Comparison of ENCODE assay signal across 17 cellular contexts in genomic region chr1:155835548-155835947, GRCh38. TPM values are rescaled to one million over a fixed set of nuclear protein-coding genes. Genes with fewer than 3 reads are reported as not detected.
A peak's percentile ranks its signal among the peaks of the same experiment; 100 is the strongest.
DNase-seq lines count a peak whose midpoint lies in the region; ATAC-seq and TF ChIP-seq lines count a peak whose summit lies in the region.
"Had no signal": no experiment of that assay in that cellular context is flagged by ENCODE, and none has a peak within 500 bp of the region (broad histone marks: within the 10 kb centered on the region; RNA-seq: fewer than 3 reads in every experiment).

No MANE protein-coding gene starts in this region.

- POLR2A ChIA-PET in activated CD4-positive, alpha-beta T cell treated with anti-CD3 and anti-CD28 coated beads, Interleukin-2, amount 10 ng/mL, durations not matched to agents 7 days and 5 days (lab: Charles Lee): no interaction called here
- POLR2A ChIA-PET in activated CD4-positive, alpha-beta T cell treated with anti-CD3 and anti-CD28 coated beads for 36 hours (lab: Charles Lee): no interaction called here
- POLR2A ChIA-PET in HEK293T (lab: Yijun Ruan, JAX): no interaction called here

- CTCF ChIA-PET in activated CD4-positive, alpha-beta T cell treated with anti-CD3 and anti-CD28 coated beads, Interleukin-2, amount 10 ng/mL, durations not matched to agents 7 days and 5 days (lab: Charles Lee): interaction anchor here (0.7 kb wide), 1 partner anchor 852 kb away, joined by 3 read pairs; the partner anchor contains the start of gene FLAD1
- CTCF ChIA-PET in activated CD4-positive, alpha-beta T cell treated with anti-CD3 and anti-CD28 coated beads for 36 hours (lab: Charles Lee): no interaction called here
- CTCF ChIA-PET in HEK293T (lab: Yijun Ruan, JAX): no interaction called here

- H3K4me3 ChIP-seq in Karpas-422 (ENCODE audit: low read length) (no peak overlapping the region), ectodermal cell (ENCODE audit: insufficient read depth, low read depth, low read length) (no peak overlapping the region), osteoblast (ENCODE audit: insufficient read depth, low read length) (no peak overlapping the region), BE2C (ENCODE audit: low read depth, low read length) (no peak overlapping the region)
- H3K4me3 ChIP-seq: BLaER1, Peyer's patch, SK-N-MC had no signal

- H3K9ac ChIP-seq in Karpas-422 (ENCODE audit: low read length): no peak overlapping the region
- H3K9ac ChIP-seq: BLaER1, KMS-11 had no signal

- H3K36me3 Mint-ChIP-seq in activated CD4-positive, alpha-beta T cell treated with anti-CD3 and anti-CD28 coated beads, Interleukin-2, amount 10 ng/mL, durations not matched to agents 7 days and 5 days (ENCODE audit: low read depth): peaks cover 28% of the 10 kb centered on the region
- peaks cover 17% of the 10 kb centered on the region for H3K36me3 Mint-ChIP-seq in activated CD4-positive, alpha-beta T cell treated with anti-CD3 and anti-CD28 coated beads for 36 hours (ENCODE audit: low read depth)

- peaks cover 8% of the 10 kb centered on the region for H3K4me1 ChIP-seq in Karpas-422 (ENCODE audit: low read length)
- peaks cover 5% of the 10 kb centered on the region for H3K4me1 ChIP-seq in ectodermal cell (ENCODE audit: control insufficient read depth, insufficient read depth, low read length)
- H3K4me1 ChIP-seq in osteoblast (ENCODE audit: insufficient read depth, low read length): peaks cover 11% of the 10 kb centered on the region
- H3K4me1 ChIP-seq in BE2C: no peaks in the 10 kb centered on the region

- H3K4me1 Mint-ChIP-seq in activated CD4-positive, alpha-beta T cell treated with anti-CD3 and anti-CD28 coated beads, Interleukin-2, amount 10 ng/mL, durations not matched to agents 7 days and 5 days: peaks cover 34% of the 10 kb centered on the region
- H3K4me1 Mint-ChIP-seq in activated CD4-positive, alpha-beta T cell treated with anti-CD3 and anti-CD28 coated beads for 36 hours: peaks cover 23% of the 10 kb centered on the region

- TF ChIP-seq CTCF in osteoblast (IDR thresholded peaks at IDR 0.05; ENCODE audit: extremely low read depth, low read depth, low read length) (no peak), BE2C (IDR thresholded peaks at IDR 0.05; ENCODE audit: low read depth, low read length) (no peak)

- no peak overlapping the region for H2AFZ ChIP-seq in Karpas-422 (ENCODE audit: low read length)
- no peak overlapping the region for H2AFZ ChIP-seq in osteoblast (ENCODE audit: low read length)

- no peak for ATAC-seq in activated CD4-positive, alpha-beta T cell treated with anti-CD3 and anti-CD28 coated beads for 36 hours
- no peak for ATAC-seq in HG02852 (IDR thresholded peaks at IDR 0.05; ENCODE audit: unreplicated experiment)
- ATAC-seq: Right ventricle myocardium inferior had no signal

- WGBS in ectodermal cell, 2 experiments: 94 to 96% methylated on average over 6 of the region's 6 CpGs

- no peaks in the 10 kb centered on the region for H3K9me3 Mint-ChIP-seq in activated CD4-positive, alpha-beta T cell treated with anti-CD3 and anti-CD28 coated beads, Interleukin-2, amount 10 ng/mL, durations not matched to agents 7 days and 5 days
- no peaks in the 10 kb centered on the region for H3K9me3 Mint-ChIP-seq in activated CD4-positive, alpha-beta T cell treated with anti-CD3 and anti-CD28 coated beads for 36 hours (ENCODE audit: low read depth)

- H3K27me3 Mint-ChIP-seq in activated CD4-positive, alpha-beta T cell treated with anti-CD3 and anti-CD28 coated beads, Interleukin-2, amount 10 ng/mL, durations not matched to agents 7 days and 5 days: no peaks in the 10 kb centered on the region
- H3K27me3 Mint-ChIP-seq in activated CD4-positive, alpha-beta T cell treated with anti-CD3 and anti-CD28 coated beads for 36 hours: no peaks in the 10 kb centered on the region

- no peaks in the 10 kb centered on the region for H3K9me3 ChIP-seq in Karpas-422 (ENCODE audit: low read length)
- no peaks in the 10 kb centered on the region for H3K9me3 ChIP-seq in ectodermal cell (ENCODE audit: control insufficient read depth, low read length)
- H3K9me3 ChIP-seq in osteoblast (ENCODE audit: low read depth, low read length): no peaks in the 10 kb centered on the region
- H3K9me3 ChIP-seq in BE2C: no peaks in the 10 kb centered on the region
- H3K9me3 ChIP-seq: BLaER1, Peyer's patch had no signal

- H3K27me3 ChIP-seq in Karpas-422 (ENCODE audit: low read length) (no peaks in the 10 kb centered on the region), ectodermal cell (ENCODE audit: control insufficient read depth, insufficient read depth, low read length, poor library complexity, severe bottlenecking) (no peaks in the 10 kb centered on the region), osteoblast (ENCODE audit: insufficient read depth, low read length) (no peaks in the 10 kb centered on the region), BE2C (no peaks in the 10 kb centered on the region)
- H3K27me3 ChIP-seq: BLaER1, Peyer's patch had no signal

- H3K36me3 ChIP-seq in Karpas-422 (ENCODE audit: insufficient read depth, low read length): 0 out of 2 replicates have a peak, but pooled peaks cover 5% of the 10 kb centered on the region
- no peaks in the 10 kb centered on the region for H3K36me3 ChIP-seq in ectodermal cell (ENCODE audit: control insufficient read depth, insufficient read depth, low read length)
- H3K36me3 ChIP-seq in osteoblast (ENCODE audit: insufficient read depth, low read length): peaks cover 9% of the 10 kb centered on the region
- peaks cover 7% of the 10 kb centered on the region for H3K36me3 ChIP-seq in BE2C
- H3K36me3 ChIP-seq: Peyer's patch had no signal

- no peaks in the 10 kb centered on the region for H3K9me2 ChIP-seq in Karpas-422 (replicated peaks; ENCODE audit: insufficient read depth, low read length)

- H3K4me2 ChIP-seq in Karpas-422 (ENCODE audit: low read depth, low read length, poor library complexity, severe bottlenecking) (no peak overlapping the region), osteoblast (ENCODE audit: insufficient read depth, low read length) (no peak overlapping the region)
- H3K4me2 ChIP-seq: BLaER1, KMS-11 had no signal

- no peaks in the 10 kb centered on the region for H4K20me1 ChIP-seq in Karpas-422 (ENCODE audit: insufficient read depth, low read depth, low read length)
- H4K20me1 ChIP-seq in osteoblast (ENCODE audit: insufficient read depth, low read length): peaks cover 3% of the 10 kb centered on the region

- H3K79me2 ChIP-seq in Karpas-422 (ENCODE audit: low read length) (peaks cover 69% of the 10 kb centered on the region), osteoblast (ENCODE audit: insufficient read depth, low read length) (peaks cover 69% of the 10 kb centered on the region)

- H3K27ac ChIP-seq in Karpas-422 (ENCODE audit: low read length): no peak overlapping the region
- H3K27ac ChIP-seq in ectodermal cell (ENCODE audit: insufficient read depth, low read depth, low read length, poor library complexity, severe bottlenecking): peak overlapping the region; percentile 69
- H3K27ac ChIP-seq in osteoblast (ENCODE audit: low read depth, low read length): no peak overlapping the region
- H3K27ac ChIP-seq: BLaER1, KMS-11, Peyer's patch, SK-N-MC had no signal

- H3K4me3 Mint-ChIP-seq in activated CD4-positive, alpha-beta T cell treated with anti-CD3 and anti-CD28 coated beads, Interleukin-2, amount 10 ng/mL, durations not matched to agents 7 days and 5 days: no peak overlapping the region
- H3K4me3 Mint-ChIP-seq in activated CD4-positive, alpha-beta T cell treated with anti-CD3 and anti-CD28 coated beads for 36 hours: no peak overlapping the region

- intact Hi-C loops in activated CD4-positive, alpha-beta T cell treated with anti-CD3 and anti-CD28 coated beads for 36 hours (cut with DNase I, micrococcal nuclease): no loop called here

- H3K27ac Mint-ChIP-seq in activated CD4-positive, alpha-beta T cell treated with anti-CD3 and anti-CD28 coated beads, Interleukin-2, amount 10 ng/mL, durations not matched to agents 7 days and 5 days: peak overlapping the region; percentile 31
- H3K27ac Mint-ChIP-seq in activated CD4-positive, alpha-beta T cell treated with anti-CD3 and anti-CD28 coated beads for 36 hours: no peak overlapping the region

- no peak for DNase-seq in activated CD4-positive, alpha-beta T cell treated with anti-CD3 and anti-CD28 coated beads, Interleukin-2, amount 10 ng/mL, durations not matched to agents 7 days and 5 days
- DNase-seq in activated CD4-positive, alpha-beta T cell treated with anti-CD3 and anti-CD28 coated beads for 36 hours: no peak
- peak; percentile 32 for DNase-seq in Karpas-422
- DNase-seq in osteoblast (ENCODE audit: insufficient read length, low spot score, missing footprints): peak; percentile 25
- DNase-seq in HEK293T (ENCODE audit: extremely low spot score): no peak
- DNase-seq in BE2C: no peak
- DNase-seq: NCI-H1092, NCI-H146, NCI-H2081, NCI-H510A, Peyer's patch had no signal

TF ChIP-seq in HEK293T, 16 proteins besides CTCF, POLR2A, EP300 and RAD21 (continues in another document):
- TF ChIP-seq ELF4 (IDR thresholded peaks at IDR 0.05) (no peak), FOXM1 (IDR thresholded peaks at IDR 0.05; ENCODE audit: borderline replicate concordance) (no peak), HDGF (IDR thresholded peaks at IDR 0.05; ENCODE audit: borderline replicate concordance) (no peak), ARNT (IDR thresholded peaks at IDR 0.05) (no peak), ZNF384 (IDR thresholded peaks at IDR 0.05) (no peak), BHLHE40 (IDR thresholded peaks at IDR 0.05; ENCODE audit: borderline replicate concordance) (no peak)

RNA-seq across cellular contexts. Expression of gene GON4L, which starts 21.5 kb away (rescaled TPM):
- total RNA-seq in activated CD4-positive, alpha-beta T cell treated with anti-CD3 and anti-CD28 coated beads, Interleukin-2, amount 10 ng/mL, durations not matched to agents 7 days and 5 days: 10 to 100 TPM; 72.3 to 77.0 TPM
- 10 to 100 TPM; 44.2 to 48.8 TPM for total RNA-seq in activated CD4-positive, alpha-beta T cell treated with anti-CD3 and anti-CD28 coated beads for 36 hours
- 32.9 and 40.3 TPM in 2 replicates for total RNA-seq in Karpas-422 (2014; rRNA removed; shearing (Covaris generic); ENCODE audit: low replicate concordance)
- 42.7 TPM for polyA plus RNA-seq in ectodermal cell (2013, experiment 1 of 4)
- polyA plus RNA-seq in ectodermal cell (2013, experiment 2 of 4): 55.7 TPM
- polyA plus RNA-seq in ectodermal cell (2013, experiment 3 of 4): 29.7 TPM
- polyA plus RNA-seq in ectodermal cell (2013, experiment 4 of 4): 33.8 TPM
- 39.4 and 44.2 TPM in 2 replicates for total RNA-seq in osteoblast
- 45.4 TPM for polyA plus RNA-seq in BE2C (2012; ENCODE audit: insufficient read depth, insufficient read length, low read depth)

RNA-seq across cellular contexts. Expression of gene SYT11, which starts 23.8 kb away (rescaled TPM):
- 10 to 100 TPM; 14.2 to 15.5 TPM for total RNA-seq in activated CD4-positive, alpha-beta T cell treated with anti-CD3 and anti-CD28 coated beads, Interleukin-2, amount 10 ng/mL, durations not matched to agents 7 days and 5 days
- total RNA-seq in activated CD4-positive, alpha-beta T cell treated with anti-CD3 and anti-CD28 coated beads for 36 hours: 10 to 100 TPM; 14.3 to 14.8 TPM
- 40.8 and 51.2 TPM in 2 replicates for total RNA-seq in Karpas-422 (2014; rRNA removed; shearing (Covaris generic); ENCODE audit: low replicate concordance)
- polyA plus RNA-seq in ectodermal cell (2013, experiment 1 of 4): 4.9 TPM
- 4.9 TPM for polyA plus RNA-seq in ectodermal cell (2013, experiment 2 of 4)
- polyA plus RNA-seq in ectodermal cell (2013, experiment 3 of 4): 3.5 TPM
- polyA plus RNA-seq in ectodermal cell (2013, experiment 4 of 4): 3.5 TPM
- total RNA-seq in osteoblast: 33.3 and 34.5 TPM in 2 replicates
- polyA plus RNA-seq in BE2C (2012; ENCODE audit: insufficient read depth, insufficient read length, low read depth): 98.1 TPM

Comparison
In these comparisons a context has a peak if more than half of its experiments do, and no peak if none do; other contexts are left out.
1. DNase-seq: peak in Karpas-422 (single experiment) and osteoblast (single experiment); none in activated CD4-positive, alpha-beta T cell treated with anti-CD3 and anti-CD28 coated beads, Interleukin-2, amount 10 ng/mL, durations not matched to agents 7 days and 5 days (single experiment), activated CD4-positive, alpha-beta T cell treated with anti-CD3 and anti-CD28 coated beads for 36 hours (single experiment), HEK293T (single experiment) and BE2C (single experiment).